16 cellular contexts compared by ENCODE assay signal in the genomic region with DNA sequence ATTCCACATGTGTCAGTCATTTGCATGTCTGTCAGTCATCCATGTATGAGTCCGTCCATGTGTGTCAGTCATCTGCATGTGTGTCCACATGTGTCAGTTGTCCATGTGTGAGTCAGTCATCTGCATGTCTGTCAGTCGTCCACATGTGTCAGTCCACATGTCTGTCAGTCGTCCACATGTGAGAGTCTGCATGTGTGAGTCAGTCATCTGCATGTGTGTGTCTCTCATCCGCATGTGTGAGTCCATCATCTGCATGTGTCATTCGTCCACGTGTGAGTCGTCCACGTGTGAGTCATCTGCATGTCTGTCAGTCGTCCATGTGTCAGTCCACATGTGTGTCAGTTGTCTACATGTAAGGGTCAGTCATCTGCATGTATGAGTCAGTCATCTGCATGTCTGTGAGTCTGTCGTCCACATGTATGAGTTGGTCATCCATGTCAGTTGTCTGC.
DNase-seq lines count a peak whose midpoint lies in the region; ATAC-seq, FAIRE-seq and TF ChIP-seq lines count a peak whose summit lies in the region.
"Had no signal": no experiment of that assay in that cellular context is flagged by ENCODE, and none has a peak within 500 bp of the region (broad histone marks: within the 10 kb centered on the region; RNA-seq: fewer than 3 reads in every experiment).

No MANE protein-coding gene starts in this region.

- peak; percentile 32 to 51 for ATAC-seq in activated CD4-positive, CD25-positive, alpha-beta regulatory T cell treated with anti-CD3 and anti-CD28 coated beads, Interleukin-2, amount 50 U/mL, for 24 hours
- ATAC-seq: right cardiac atrium had no signal

- no peak overlapping the region for H3K4me3 ChIP-seq in kidney (ENCODE audit: low read length in 2 of 2)

- H3K27ac ChIP-seq in kidney (ENCODE audit: low read depth in 2 of 2, low read length in 2 of 2), result no peak overlapping the region
- H3K27ac ChIP-seq: 22Rv1 had no signal

- no peak for TF ChIP-seq CTCF in kidney (IDR thresholded peaks at IDR 0.05; ENCODE audit: borderline replicate concordance, extremely low read depth, insufficient read depth)

- H3K36me3 ChIP-seq in kidney (ENCODE audit: control insufficient read depth in 1 of 2, insufficient read depth in 2 of 2, low read length in 2 of 2), result peaks cover 4 to 10% of the 10 kb centered on the region in 2 donors

- no peak for FAIRE-seq in kidney (lab: Jason Lieb, UNC)
- FAIRE-seq: H1, RCC 7860 had no signal

- intact Hi-C loops in kidney (cut with DNase I), result no loop called here

- no peaks in the 10 kb centered on the region for H3K9me3 ChIP-seq in kidney (ENCODE audit: control insufficient read depth in 1 of 2, low read length in 2 of 2)

- no peak overlapping the region for H3K9ac ChIP-seq in kidney (ENCODE audit: low read length in 2 of 2)

- DNase-seq in activated CD4-positive, CD25-positive, alpha-beta regulatory T cell (lab: John Stamatoyannopoulos, UW), result no peak
- DNase-seq in HCEC 1CT, result peak; percentile 3
- peak; percentile 22 for DNase-seq in amniotic epithelial cell (ENCODE audit: low read depth)
- DNase-seq in kidney, result peak; percentile 11
- DNase-seq in NOMO-1 treated with DMSO at 0.1 percent for 48 hours (lab: John Stamatoyannopoulos, UW; ENCODE audit: unreplicated experiment), result no peak
- no peak for DNase-seq in NCI-H1105 treated with DMSO at 0.1 percent for 48 hours (lab: John Stamatoyannopoulos, UW)
- DNase-seq in NCI-H1417 treated with DMSO at 0.1 percent for 48 hours (lab: John Stamatoyannopoulos, UW), result no peak
- DNase-seq: activated CD4-positive, alpha-beta T cell treated with anti-CD3 and anti-CD28 coated beads for 1 hour; DMS79 treated with DMSO at 0.1 percent for 48 hours; NCI-H82; right cardiac atrium; stimulated activated CD4-positive, alpha-beta T cell treated with anti-CD3 and anti-CD28 coated beads, Interleukin-2, amount 100 ng/mL, for 48 hours had no signal

- no peaks in the 10 kb centered on the region for H3K4me1 ChIP-seq in kidney (ENCODE audit: control insufficient read depth in 1 of 2, insufficient read depth in 1 of 2, low read depth in 1 of 2, low read length in 2 of 2)

Comparison
In these comparisons a context has a peak if more than half of its experiments do, and no peak if none do; other contexts are left out.
1. DNase-seq: peak in HCEC 1CT (single experiment), amniotic epithelial cell (single experiment) and kidney (single experiment); none in activated CD4-positive, CD25-positive, alpha-beta regulatory T cell (0 of 4), NOMO-1 treated with DMSO at 0.1 percent for 48 hours (single experiment), NCI-H1105 treated with DMSO at 0.1 percent for 48 hours (single experiment) and NCI-H1417 treated with DMSO at 0.1 percent for 48 hours (single experiment).